In genomic region chr10:19788075-19788686, GRCh38 we compare ENCODE assay signal across 8 cellular contexts. TPM values are rescaled to one million over a fixed set of nuclear protein-coding genes. Genes with fewer than 3 reads are reported as not detected.
DNase-seq lines count a peak whose midpoint lies in the region; ATAC-seq, FAIRE-seq and TF ChIP-seq lines count a peak whose summit lies in the region.

No MANE protein-coding gene starts in this region.

- H3K4me2 ChIP-seq in GM23248 (ENCODE audit: unreplicated experiment) (no peak overlapping the region), GM12878 (ENCODE audit: control insufficient read depth, insufficient read depth) (no peak overlapping the region)

- TF ChIP-seq EP300 in GM12878 (IDR thresholded peaks at IDR 0.05; ENCODE audit: borderline replicate concordance in 1 of 2, control insufficient read depth in 1 of 2, low read depth in 2 of 2, low read length in 2 of 2): no peak

- H3K27me3 ChIP-seq in GM23248 (replicated peaks; ENCODE audit: insufficient read depth) (no peaks in the 10 kb centered on the region), GM12878 (replicated peaks in 1 of 2; ENCODE audit: control insufficient read depth in 2 of 2, insufficient read depth in 2 of 2, low read length in 1 of 2) (no peaks in the 10 kb centered on the region), left lung (no peaks in the 10 kb centered on the region)

- H3K36me3 ChIP-seq in GM23248 (ENCODE audit: low read depth): no peaks in the 10 kb centered on the region
- H3K36me3 ChIP-seq in GM12878 (ENCODE audit: control insufficient read depth in 2 of 2, insufficient read depth in 2 of 2, low read length in 1 of 2): no peaks in the 10 kb centered on the region
- no peaks in the 10 kb centered on the region for H3K36me3 ChIP-seq in left lung

- intact Hi-C loops in GM12878 (cut with micrococcal nuclease; ENCODE audit: unreplicated experiment) (no loop called here), left lung (cut with DNase I) (no loop called here)

- WGBS in GM23248 (ENCODE audit: low coverage in 1 of 2, low lambda C conversion rate in 2 of 2, missing lambda C conversion rate in 2 of 2), 2 experiments: 15 to 20% methylated on average over 3 of the region's 3 CpGs
- 0% methylated on average over 3 of the region's 3 CpGs for WGBS in GM12878 (ENCODE audit: insufficient coverage, insufficient replicate concordance, low lambda C conversion rate, missing lambda C conversion rate)

- H2AFZ ChIP-seq in GM23248 (peak overlapping the region; percentile 55; the same call in 1 of the 2 replicates), GM12878 (ENCODE audit: control insufficient read depth, low read depth, low read length) (no peak overlapping the region)

- no peaks in the 10 kb centered on the region for H3F3A ChIP-seq in GM23248 (ENCODE audit: insufficient read depth)

- TF ChIP-seq CTCF in GM12878 (IDR thresholded peaks at IDR 0.05 in 2 of 3, conservative IDR thresholded peaks at IDR 0.05 in 1 of 3; ENCODE audit: control insufficient read depth in 2 of 3, extremely low read depth in 1 of 3, insufficient read depth in 1 of 3, low read depth in 3 of 3, low read length in 3 of 3) (peak; percentile 59 to 74 (median 63)), left lung (IDR thresholded peaks at IDR 0.05) (peak; percentile 69 to 81)

- DNase-seq in NCI-H2196 (lab: John Stamatoyannopoulos, UW; ENCODE audit: unreplicated experiment): peak; percentile 35
- no peak for DNase-seq in NCI-H2196 treated with DMSO at 0.1 percent for 48 hours (lab: John Stamatoyannopoulos, UW; ENCODE audit: unreplicated experiment)
- peak; percentile 69 for DNase-seq in GM23248
- DNase-seq in NCI-H1048 (lab: John Stamatoyannopoulos, UW): peak; percentile 32
- DNase-seq in GM12878 (ENCODE audit: low read depth, low spot score): no peak
- no peak for DNase-seq in left lung
- no peak for DNase-seq in activated gamma-delta T cell treated with Interleukin-2 at 50 U/mL for 16 hours
- DNase-seq in stimulated activated CD4-positive, alpha-beta T cell treated with anti-CD3 and anti-CD28 coated beads, Interleukin-4, amount 100 ng/mL, for 4 hours: no peak

- RAD21 ChIA-PET in GM12878 (lab: Charles Lee; ENCODE audit: unreplicated experiment): no interaction called here

- ATAC-seq in GM12878 (peak; percentile 66; the same call in 2 of the 3 replicates), left lung (peak; percentile 71)

- BruUV-seq in GM12878 (replicated peaks; lab: Mats Ljungman, UMichigan): no TSS peak

- H3K4me1 ChIP-seq in GM23248 (ENCODE audit: insufficient read depth): no peaks in the 10 kb centered on the region
- H3K4me1 ChIP-seq in GM12878 (ENCODE audit: control insufficient read depth, insufficient read depth, low read length): no peaks in the 10 kb centered on the region
- H3K4me1 ChIP-seq in left lung: no peaks in the 10 kb centered on the region

- H4K20me1 ChIP-seq in GM23248 (ENCODE audit: insufficient read depth) (no peaks in the 10 kb centered on the region), GM12878 (ENCODE audit: control insufficient read depth, insufficient read depth) (no peaks in the 10 kb centered on the region)

- H3K79me2 ChIP-seq in GM23248 (ENCODE audit: insufficient read depth) (no peaks in the 10 kb centered on the region), GM12878 (ENCODE audit: control insufficient read depth, insufficient read depth, low read length) (no peaks in the 10 kb centered on the region)

- FAIRE-seq in GM12878 (lab: Jason Lieb, UNC): no peak

- H3K9me2 ChIP-seq in GM23248 (ENCODE audit: insufficient read depth): no peaks in the 10 kb centered on the region

- peak; percentile 50 for TF ChIP-seq RAD21 in GM12878 (IDR thresholded peaks at IDR 0.05; ENCODE audit: insufficient read depth, low read depth, low read length)

- POLR2A ChIA-PET in GM12878 (lab: Charles Lee): no interaction called here

- H3K9ac ChIP-seq in GM23248 (no peak overlapping the region), GM12878 (ENCODE audit: control insufficient read depth, insufficient read depth, low read length) (no peak overlapping the region)

- no peak overlapping the region for H3K4me3 ChIP-seq in GM23248
- no peak overlapping the region for H3K4me3 ChIP-seq in GM12878
- no peak overlapping the region for H3K4me3 ChIP-seq in left lung

- in situ Hi-C loops in GM23248 (cut with MboI): loop anchor here (10.0 to 25.0 kb wide), 2 partner anchors 373 to 1101 kb away; no protein-coding TSS in a partner anchor
- in situ Hi-C loops in GM12878 (cut with MboI): no loop called here

- H3K9me3 ChIP-seq in GM23248 (ENCODE audit: low read depth): no peaks in the 10 kb centered on the region
- H3K9me3 ChIP-seq in GM12878 (replicated peaks; ENCODE audit: control insufficient read depth, insufficient read depth, low read length): no peaks in the 10 kb centered on the region
- H3K9me3 ChIP-seq in left lung: no peaks in the 10 kb centered on the region

- no peak for TF ChIP-seq POLR2A in GM12878 (IDR thresholded peaks at IDR 0.05; ENCODE audit: low read depth, low read length)

- SMC1A ChIA-PET in GM12878 (lab: Charles Lee; ENCODE audit: uncharacterized antibody, unreplicated experiment): interaction anchor here (0.8 kb wide), 1 partner anchor 25 kb away, joined by 3 read pairs; no protein-coding TSS in a partner anchor

- no peak overlapping the region for H3K27ac ChIP-seq in GM23248
- no peak overlapping the region for H3K27ac ChIP-seq in GM12878 (ENCODE audit: control insufficient read depth, insufficient read depth)
- no peak overlapping the region for H3K27ac ChIP-seq in left lung

- CTCF ChIA-PET in GM12878 (lab: Yijun Ruan, JAX): interaction anchor here (0.9 to 1.6 kb wide), 4 partner anchors 10 to 656 kb away, joined by 3 to 5 read pairs (median 4); no protein-coding TSS in a partner anchor

TF ChIP-seq in GM12878, 131 proteins besides CTCF, POLR2A, EP300 and RAD21:
- TF ChIP-seq SIN3A (IDR thresholded peaks at IDR 0.05; ENCODE audit: low read depth, low read length) (no peak), SMC3 (IDR thresholded peaks at IDR 0.05; ENCODE audit: borderline replicate concordance, low read length) (peak; percentile 40; the same call in 1 of the 2 replicates)

RNA-seq across cellular contexts. Expression of gene PLXDC2, which starts 28.1 kb away (rescaled TPM):
- total RNA-seq in GM23248 (2014; rRNA removed; shearing (Covaris generic)): 2.3 and 3.5 TPM in 2 replicates
- 0.81 and 0.87 TPM in 2 replicates for polyA plus RNA-seq in GM23248 (2016; fragmentation: Nextera tagmentation; extraction: Ambion mirVana)
- 0.33 and 0.47 TPM in 2 replicates for total RNA-seq in GM12878 (2013; cell fraction: nucleolus; rRNA removed)
- total RNA-seq in GM12878 (2014; rRNA removed): 0.05 and 0.06 TPM in 2 replicates
- 0.09 and 0.22 TPM in 2 replicates for total RNA-seq in GM12878 (2014; rRNA removed; fragmentation: Illumina TruSeq; extraction: Trizol)
- 0.08 and 0.31 TPM in 2 replicates for total RNA-seq in GM12878 (2021)
- polyA plus RNA-seq in GM12878 (2011; ENCODE audit: low read depth): not detected
- polyA plus RNA-seq in GM12878 (2011; rRNA removed): 1.5 and 1.8 TPM in 2 replicates
- polyA plus RNA-seq in GM12878 (2011; cell fraction: cytosol; rRNA removed): 1.1 and 1.5 TPM in 2 replicates
- polyA plus RNA-seq in GM12878 (2011; cell fraction: nucleus; rRNA removed): 1.1 and 1.3 TPM in 2 replicates
- polyA plus RNA-seq in GM12878 (2012): 0.01 and 0.14 TPM in 2 replicates
- polyA plus RNA-seq in GM12878 (2014; fragmentation: Illumina TruSeq; extraction: Trizol): 0.02 and 0.12 TPM in 2 replicates
- under 1 TPM in 1 of 2 experiments, not detected in 1; 0.05 TPM for polyA plus RNA-seq in GM12878 (2014; fragmentation: Nextera tagmentation; extraction: Ambion mirVana)
- polyA plus RNA-seq in GM12878 (2014; rRNA removed): 0.05 TPM in 2 replicates
- under 1 TPM in 1 of 2 experiments, not detected in 1; 0.16 TPM for polyA plus RNA-seq in GM12878 (2016; fragmentation: Nextera tagmentation; extraction: Ambion mirVana)
- polyA minus RNA-seq in GM12878 (2011; rRNA and poly(A)+ RNA removed): 2.6 and 3.9 TPM in 2 replicates
- 0.67 and 0.73 TPM in 2 replicates for polyA minus RNA-seq in GM12878 (2011; cell fraction: cytosol; rRNA and poly(A)+ RNA removed)
- polyA minus RNA-seq in GM12878 (2011; cell fraction: nucleus; rRNA and poly(A)+ RNA removed): 3.0 and 3.3 TPM in 2 replicates
- 100 to 1,000 TPM in 1 of 2 donors, 10 to 100 TPM in 1; 85.3 to 107 TPM for total RNA-seq in left lung

Comparison
In these comparisons a context has a peak if more than half of its experiments do, and no peak if none do; other contexts are left out.
1. DNase-seq: peak in NCI-H2196 (single experiment), GM23248 (single experiment) and NCI-H1048 (single experiment); none in NCI-H2196 treated with DMSO at 0.1 percent for 48 hours (single experiment), GM12878 (single experiment), left lung (0 of 2), activated gamma-delta T cell treated with Interleukin-2 at 50 U/mL for 16 hours (single experiment) and stimulated activated CD4-positive, alpha-beta T cell treated with anti-CD3 and anti-CD28 coated beads, Interleukin-4, amount 100 ng/mL, for 4 hours (0 of 2).
2. RNA of gene PLXDC2, which starts 28.1 kb away (total RNA-seq): 85.3 to 107 TPM in left lung; 2.3 to 3.5 TPM in GM23248 and 0.05 to 0.47 TPM in GM12878; every median in the first group is over 10 times any median in the second.